In the genomic region with DNA sequence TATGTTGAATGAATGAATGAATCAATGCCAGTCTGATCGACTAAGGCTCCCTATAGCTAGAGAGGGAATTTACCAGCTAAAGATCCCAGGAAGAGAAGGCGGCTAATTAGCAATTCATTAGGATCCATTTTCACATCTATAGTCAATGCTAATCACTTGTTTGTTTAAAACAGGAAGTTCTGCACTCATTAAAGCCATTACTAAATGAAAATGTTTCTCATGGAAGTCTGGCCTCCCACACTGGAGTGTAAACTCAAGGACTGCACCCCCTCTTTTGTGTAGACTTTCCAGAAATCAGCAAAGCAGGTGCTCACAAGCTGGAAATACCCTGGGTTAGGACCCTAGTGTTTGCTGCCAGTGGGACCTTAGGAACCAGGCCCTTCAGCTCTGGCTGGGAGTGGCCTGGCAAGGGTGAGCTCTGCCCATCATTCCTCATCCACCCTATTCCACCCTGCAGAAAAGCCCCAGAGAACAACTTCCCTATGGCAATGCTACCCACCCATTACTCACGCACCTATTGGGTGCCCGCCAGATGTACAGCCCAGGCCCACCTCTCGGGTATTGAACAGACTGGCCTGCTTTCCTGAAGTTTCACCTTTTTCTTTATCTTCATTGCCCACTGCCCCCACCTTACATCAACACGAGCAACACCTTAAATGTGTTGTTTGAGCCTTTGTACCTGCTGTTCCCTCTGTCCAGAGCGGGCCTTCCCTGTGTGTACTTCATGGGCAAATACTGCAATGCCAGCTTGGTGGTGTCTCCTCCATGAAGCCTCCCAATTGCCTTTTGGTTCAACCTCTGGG, we compare ENCODE assay signal across 24 cellular contexts.
"Had no signal": no experiment of that assay in that cellular context is flagged by ENCODE, and none has a peak within 500 bp of the region (broad histone marks: within the 10 kb centered on the region; RNA-seq: fewer than 3 reads in every experiment).

No MANE protein-coding gene starts in this region.

- ATAC-seq: heart right ventricle; left cardiac atrium; left ventricle myocardium superior; pancreas; right cardiac atrium; stimulated activated effector memory CD8-positive, alpha-beta T cell treated with anti-CD3 and anti-CD28 coated beads, Interleukin-12 subunit alpha, Interleukin-12 subunit beta, amount 100 ng/mL, for 72 hours had no signal

- H3K36me3 ChIP-seq: heart right ventricle, pancreas, tibial artery had no signal

- H3K27ac ChIP-seq: heart right ventricle, pancreas, tibial artery had no signal

- H3K9me3 ChIP-seq: pancreas had no signal

- H3K27ac Mint-ChIP-seq: naive B cell; nephron; progenitor cell of endocrine pancreas; stimulated activated effector memory CD8-positive, alpha-beta T cell treated with anti-CD3 and anti-CD28 coated beads, Interleukin-12 subunit alpha, Interleukin-12 subunit beta, amount 100 ng/mL, for 72 hours; stimulated activated naive CD8-positive, alpha-beta T cell treated with anti-CD3 and anti-CD28 coated beads, Interleukin-15, Interleukin-2, amounts not matched to agents 100 ng/mL and 50 ng/mL, for 24 hours had no signal

- FAIRE-seq: colon, kidney, pancreas had no signal

- H3K27me3 ChIP-seq: heart right ventricle, pancreas, tibial artery had no signal

- H3K4me3 Mint-ChIP-seq: immature natural killer cell; nephron; stimulated activated effector memory CD8-positive, alpha-beta T cell treated with anti-CD3 and anti-CD28 coated beads, Interleukin-12 subunit alpha, Interleukin-12 subunit beta, amount 100 ng/mL, for 72 hours; stimulated activated naive CD8-positive, alpha-beta T cell treated with anti-CD3 and anti-CD28 coated beads, Interleukin-15, Interleukin-2, amounts not matched to agents 100 ng/mL and 50 ng/mL, for 24 hours had no signal

- H3K4me1 ChIP-seq: pancreas had no signal

- H3K4me2 ChIP-seq: smooth muscle cell had no signal

- H3K9me3 Mint-ChIP-seq: stimulated activated naive CD8-positive, alpha-beta T cell treated with anti-CD3 and anti-CD28 coated beads, Interleukin-15, Interleukin-2, amounts not matched to agents 100 ng/mL and 50 ng/mL, for 24 hours had no signal

- H3K27me3 Mint-ChIP-seq: progenitor cell of endocrine pancreas; stimulated activated naive CD8-positive, alpha-beta T cell treated with anti-CD3 and anti-CD28 coated beads, Interleukin-15, Interleukin-2, amounts not matched to agents 100 ng/mL and 50 ng/mL, for 24 hours had no signal

- DNase-seq: cerebellar nuclear complex; dermis blood vessel endothelial cell; foreskin melanocyte; heart right ventricle; hypothalamus; immature natural killer cell; kidney; left cardiac atrium; left ventricle myocardium superior; mesenchymal stem cell; naive B cell; occipital lobe; pancreas; right cardiac atrium; stimulated activated CD4-positive, alpha-beta T cell treated with anti-CD3 and anti-CD28 coated beads, Interleukin-4, amount 100 ng/mL, for 1 hour; stimulated activated CD8-positive, alpha-beta memory T cell treated with anti-CD3 and anti-CD28 coated beads, Interleukin-4, amount 100 ng/mL, for 48 hours had no signal

- H3K4me3 ChIP-seq: heart right ventricle, lung, pancreas, smooth muscle cell, tibial artery had no signal

- H3K36me3 Mint-ChIP-seq: stimulated activated effector memory CD8-positive, alpha-beta T cell treated with anti-CD3 and anti-CD28 coated beads, Interleukin-12 subunit alpha, Interleukin-12 subunit beta, amount 100 ng/mL, for 72 hours had no signal
